ENCODE assay signal across 8 cellular contexts in genomic region chr19:52048604-52049493, GRCh38. TPM values are rescaled to one million over a fixed set of nuclear protein-coding genes. Genes with fewer than 3 reads are reported as not detected.
DNase-seq lines count a peak whose midpoint lies in the region; ATAC-seq, FAIRE-seq and TF ChIP-seq lines count a peak whose summit lies in the region.

Gene ZNF432, minus strand, starts transcription at chr19:52048838. Its CDS starts 1,970 bp downstream, at chr19:52046868.

- no peaks in the 10 kb centered on the region for H3K4me1 ChIP-seq in OCI-LY3 (ENCODE audit: low read length)

- H3K27ac ChIP-seq in OCI-LY3 (ENCODE audit: low read length), result peak within 1 kb of the TSS; percentile 36; the same call in 1 of the 2 replicates

- peak; percentile 82 for ATAC-seq in GM21367 (IDR thresholded peaks at IDR 0.05; ENCODE audit: unreplicated experiment)

- H3K4me2 ChIP-seq in OCI-LY3 (ENCODE audit: low read length), result peak within 1 kb of the TSS; percentile 54

- no peak for TF ChIP-seq CTCF in OCI-LY3 (IDR thresholded peaks at IDR 0.05; ENCODE audit: low read depth, low read length)
- TF ChIP-seq CTCF in epithelial cell of proximal tubule (conservative IDR thresholded peaks at IDR 0.05; ENCODE audit: low read depth, low read length), result no peak

- peak; percentile 82 for DNase-seq in COLO829 (ENCODE audit: low spot score)
- peak; percentile 84 for DNase-seq in HTR-8/SVneo (ENCODE audit: insufficient read length, low spot score)
- peak; percentile 86 for DNase-seq in activated T-cell treated with anti-CD3 and anti-CD28 coated beads, Interleukin-2, amount 50 U/mL, for 1 hour
- DNase-seq in epithelial cell of proximal tubule (ENCODE audit: low read depth), result peak; percentile 59
- peak; percentile 94 for DNase-seq in mucosa of gallbladder (ENCODE audit: low spot score)
- peak; percentile 66 for DNase-seq in stimulated activated CD8-positive, alpha-beta memory T cell treated with anti-CD3 and anti-CD28 coated beads, Interleukin-4, amount 100 ng/mL, for 24 hours (ENCODE audit: low read depth)

- peaks cover 17% of the 10 kb centered on the region; the same call in 1 of the 2 replicates for H3K9me3 ChIP-seq in OCI-LY3 (ENCODE audit: insufficient read depth, low read length)

- H2AFZ ChIP-seq in OCI-LY3 (ENCODE audit: low read depth, low read length), result peak within 1 kb of the TSS; percentile 81

- H3K9ac ChIP-seq in OCI-LY3 (ENCODE audit: low read length), result peak within 1 kb of the TSS; percentile 62

- no peaks in the 10 kb centered on the region for H3K27me3 ChIP-seq in OCI-LY3 (ENCODE audit: low read depth, low read length)

- no peaks in the 10 kb centered on the region for H4K20me1 ChIP-seq in OCI-LY3 (ENCODE audit: insufficient read depth, low read length)

- peaks cover 2% of the 10 kb centered on the region for H3K36me3 ChIP-seq in OCI-LY3 (replicated peaks; ENCODE audit: low read depth, low read length)

- no peaks in the 10 kb centered on the region for H3K79me2 ChIP-seq in OCI-LY3 (ENCODE audit: low read length)

- no peak for FAIRE-seq in HTR-8/SVneo (lab: Jason Lieb, UNC)

- peak within 1 kb of the TSS; percentile 75 for H3K4me3 ChIP-seq in OCI-LY3 (ENCODE audit: low read length)
- H3K4me3 ChIP-seq in epithelial cell of proximal tubule (ENCODE audit: low read depth, low read length), result peak within 1 kb of the TSS; percentile 90

RNA-seq across cellular contexts. Expression of gene ZNF432, which starts in this region (rescaled TPM):
- total RNA-seq in epithelial cell of proximal tubule (1.6 and 2.8 TPM in 2 replicates), mucosa of gallbladder (15.1 TPM)

Comparison
In these comparisons a context has a peak if more than half of its experiments do, and no peak if none do; other contexts are left out.
1. Peak in every context shown above with its lines: DNase-seq, ATAC-seq, H3K4me3 ChIP-seq and H3K27ac ChIP-seq.